Comparison of ENCODE assay signal across 1 cellular context in genomic region chr5:116249648-116250047, GRCh38.
TF ChIP-seq lines count a peak whose summit lies in the region.

No MANE protein-coding gene starts in this region.

TF ChIP-seq in SK-N-SH treated with all-trans-retinoic acid at 6 μM for 48 hours, 23 proteins besides CTCF, POLR2A, EP300 and RAD21 (continued from another document):
- TF ChIP-seq ZC3H10 (CRISPR knock-in tag; IDR thresholded peaks at IDR 0.05) (no peak), CSDC2 (CRISPR knock-in tag; IDR thresholded peaks at IDR 0.05) (no peak), ISL1 (CRISPR knock-in tag; IDR thresholded peaks at IDR 0.05) (peak; percentile 56), RARB (CRISPR knock-in tag; IDR thresholded peaks at IDR 0.05) (no peak), OSR1 (CRISPR knock-in tag; IDR thresholded peaks at IDR 0.05) (no peak)
